Comparison of ENCODE assay signal across 8 cellular contexts in genomic region chr9:126704157-126704941, GRCh38.
DNase-seq lines count a peak whose midpoint lies in the region; ATAC-seq and TF ChIP-seq lines count a peak whose summit lies in the region.

No MANE protein-coding gene starts in this region.

- in situ Hi-C loops in GM13977 (cut with MboI; ENCODE audit: low pct_unique_long_range_greater_than_20kb, low sequenced_read_pairs, unreplicated experiment), result no loop called here

- ATAC-seq in HG03457 (IDR thresholded peaks at IDR 0.05; ENCODE audit: unreplicated experiment), result no peak

- DNase-seq in H4 (ENCODE audit: low spot score) (peak; percentile 71), RPMI8226 (peak; percentile 54), cerebellum (ENCODE audit: low spot score) (peak; percentile 37), occipital lobe (lab: John Stamatoyannopoulos, UW) (peak; percentile 70), NCI-H82 treated with DMSO at 0.1 percent for 48 hours (lab: John Stamatoyannopoulos, UW; ENCODE audit: unreplicated experiment) (no peak), GM13977 (ENCODE audit: low spot score) (no peak), NCI-H2107 (lab: John Stamatoyannopoulos, UW) (no peak)

- no peak for TF ChIP-seq CTCF in GM13977 (IDR thresholded peaks at IDR 0.05; ENCODE audit: extremely low read depth, insufficient read depth, missing control alignments)

Comparison
In these comparisons a context has a peak if more than half of its experiments do, and no peak if none do; other contexts are left out.
1. DNase-seq: peak in H4 (single experiment), RPMI8226 (single experiment), cerebellum (single experiment) and occipital lobe (single experiment); none in NCI-H82 treated with DMSO at 0.1 percent for 48 hours (single experiment), GM13977 (single experiment) and NCI-H2107 (single experiment).